12 cellular contexts compared by ENCODE assay signal in the genomic region with DNA sequence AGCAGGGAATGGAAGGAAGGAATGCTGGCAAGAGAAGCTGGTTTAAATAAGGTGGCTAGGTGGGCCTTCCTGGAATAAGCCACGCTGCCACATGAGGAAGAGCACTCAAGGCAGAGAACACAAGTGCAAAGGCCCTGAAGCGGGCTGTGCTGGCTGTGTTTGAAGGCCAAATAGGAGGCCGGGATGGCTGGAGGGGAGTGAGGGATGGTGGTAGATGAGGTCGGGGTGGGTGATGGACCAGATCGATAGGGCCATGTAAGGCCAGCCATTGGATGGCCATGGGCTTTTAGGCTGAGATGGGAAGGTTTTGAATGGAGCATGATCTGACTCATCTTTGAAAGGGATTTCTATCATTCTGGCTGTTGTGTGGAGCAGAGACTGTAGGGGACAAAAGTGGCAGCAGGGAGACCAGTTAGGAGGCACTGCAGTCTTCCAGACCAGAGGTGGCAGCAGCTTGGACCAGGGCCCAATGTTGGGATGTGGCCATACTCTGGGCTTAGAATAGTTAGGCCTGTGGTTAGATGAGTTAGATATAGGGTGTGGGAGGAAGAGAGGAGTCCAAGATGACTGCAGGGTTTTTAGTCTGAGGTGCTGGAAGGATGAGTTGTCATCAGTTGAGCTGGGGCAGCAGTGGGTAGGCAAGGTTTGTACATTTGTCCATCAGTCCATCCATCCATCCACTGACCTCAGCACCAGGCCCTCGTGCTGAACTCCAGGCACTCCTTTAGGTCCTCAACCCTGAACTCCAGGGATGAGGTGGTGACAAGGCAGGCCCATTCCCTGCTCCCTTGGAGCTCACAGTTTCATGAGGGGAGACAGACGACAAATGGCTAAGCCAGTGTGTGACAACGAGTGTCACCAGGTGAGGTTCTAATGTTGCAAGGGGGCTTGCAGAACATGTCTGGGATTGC. TPM values are rescaled to one million over a fixed set of nuclear protein-coding genes. Genes with fewer than 3 reads are reported as not detected.
DNase-seq lines count a peak whose midpoint lies in the region; ATAC-seq, FAIRE-seq and TF ChIP-seq lines count a peak whose summit lies in the region.
"Had no signal": no experiment of that assay in that cellular context is flagged by ENCODE, and none has a peak within 500 bp of the region (broad histone marks: within the 10 kb centered on the region; RNA-seq: fewer than 3 reads in every experiment).

No MANE protein-coding gene starts in this region.

- no peaks in the 10 kb centered on the region for H3K27me3 Mint-ChIP-seq in astrocyte (ENCODE audit: low read depth, unreplicated experiment)
- H3K27me3 Mint-ChIP-seq: activated CD4-positive, alpha-beta T cell treated with anti-CD3 and anti-CD28 coated beads, Interleukin-2, amount 10 ng/mL, durations not matched to agents 24 days and 14 days had no signal

- H3K4me1 ChIP-seq in astrocyte (ENCODE audit: insufficient read depth, low read length) (peaks cover 30% of the 10 kb centered on the region), thyroid gland (peaks cover 19 to 46% of the 10 kb centered on the region in 2 donors), Peyer's patch (peaks cover 0 to 23% (median 4%) of the 10 kb centered on the region in 4 donors)

- peak overlapping the region; percentile 77 for H3K27ac Mint-ChIP-seq in astrocyte (ENCODE audit: unreplicated experiment)
- H3K27ac Mint-ChIP-seq: activated CD4-positive, alpha-beta T cell treated with anti-CD3 and anti-CD28 coated beads, Interleukin-2, amount 10 ng/mL, durations not matched to agents 24 days and 14 days; activated naive CD4-positive, alpha-beta T cell treated with anti-CD3 and anti-CD28 coated beads for 36 hours; effector memory CD8-positive, alpha-beta T cell had no signal

- 80 to 86% methylated on average over 8 of the region's 8 CpGs for WGBS in thyroid gland, 2 donors

- TF ChIP-seq CTCF in astrocyte (IDR thresholded peaks at IDR 0.05; ENCODE audit: insufficient read depth, low read depth, low read length) (no peak), thyroid gland (IDR thresholded peaks at IDR 0.05) (no peak), Peyer's patch (IDR thresholded peaks at IDR 0.05) (no peak)

- no peak overlapping the region for H2AFZ ChIP-seq in astrocyte (ENCODE audit: low read depth, low read length)

- H3K4me2 ChIP-seq in astrocyte (ENCODE audit: low read length) = peak overlapping the region; percentile 3

- H4K20me1 ChIP-seq in astrocyte (ENCODE audit: insufficient read depth, low read length) = peaks cover 75% of the 10 kb centered on the region

- peaks cover 65% of the 10 kb centered on the region for H3K36me3 ChIP-seq in astrocyte (ENCODE audit: insufficient read depth, low read length)
- peaks cover 50 to 54% of the 10 kb centered on the region in 2 donors for H3K36me3 ChIP-seq in thyroid gland
- H3K36me3 ChIP-seq in Peyer's patch = peaks cover 0 to 82% (median 0%) of the 10 kb centered on the region in 3 donors

- peaks cover 37% of the 10 kb centered on the region for H3K4me1 Mint-ChIP-seq in astrocyte (ENCODE audit: low read depth, unreplicated experiment)
- H3K4me1 Mint-ChIP-seq: activated CD4-positive, alpha-beta T cell treated with anti-CD3 and anti-CD28 coated beads, Interleukin-2, amount 10 ng/mL, durations not matched to agents 24 days and 14 days had no signal

- H3K79me2 ChIP-seq in astrocyte (ENCODE audit: insufficient read depth, low read length) = peaks cover 50% of the 10 kb centered on the region

- intact Hi-C loops in left cardiac atrium (cut with DNase I) = no loop called here
- intact Hi-C loops in thyroid gland (cut with DNase I) = no loop called here

- H3K27ac ChIP-seq in astrocyte (ENCODE audit: low read depth, low read length) (no peak overlapping the region), thyroid gland (peak overlapping the region in 2 of 3 donors; percentile 20 to 93), Peyer's patch (peak overlapping the region in 1 of 4 donors; percentile 7)
- H3K27ac ChIP-seq: prostate gland had no signal

- no peaks in the 10 kb centered on the region for H3K27me3 ChIP-seq in astrocyte (ENCODE audit: insufficient read depth, low read length)
- no peaks in the 10 kb centered on the region for H3K27me3 ChIP-seq in thyroid gland
- H3K27me3 ChIP-seq in Peyer's patch = no peaks in the 10 kb centered on the region

- no peaks in the 10 kb centered on the region for H3K9me3 Mint-ChIP-seq in astrocyte (ENCODE audit: unreplicated experiment)
- H3K9me3 Mint-ChIP-seq: activated CD4-positive, alpha-beta T cell treated with anti-CD3 and anti-CD28 coated beads, Interleukin-2, amount 10 ng/mL, durations not matched to agents 24 days and 14 days; activated naive CD4-positive, alpha-beta T cell treated with anti-CD3 and anti-CD28 coated beads for 36 hours; effector memory CD8-positive, alpha-beta T cell had no signal

- DNase-seq in LHCN-M2 (ENCODE audit: low read depth) (peak; percentile 69), astrocyte (ENCODE audit: low read depth) (peak; percentile 68), left cardiac atrium (no peak), thyroid gland (no peak), Peyer's patch (no peak)
- DNase-seq: activated CD4-positive, alpha-beta T cell treated with anti-CD3 and anti-CD28 coated beads, Interleukin-2, amount 10 ng/mL, durations not matched to agents 24 days and 14 days; activated naive CD4-positive, alpha-beta T cell treated with anti-CD3 and anti-CD28 coated beads for 36 hours; effector memory CD8-positive, alpha-beta T cell; NCI-H1930 had no signal

- ATAC-seq in left cardiac atrium (peak; percentile 70 to 82), GM21786 (IDR thresholded peaks at IDR 0.05; ENCODE audit: unreplicated experiment) (no peak), HG03520 (IDR thresholded peaks at IDR 0.05; ENCODE audit: unreplicated experiment) (no peak)
- ATAC-seq: effector memory CD8-positive, alpha-beta T cell had no signal

- H3K9ac ChIP-seq in astrocyte (ENCODE audit: low read length) = no peak overlapping the region

- H3K36me3 Mint-ChIP-seq in astrocyte (ENCODE audit: low read depth, unreplicated experiment) = peaks cover 49% of the 10 kb centered on the region

- H3K9me3 ChIP-seq in astrocyte (ENCODE audit: insufficient read depth, low read depth, low read length) (no peaks in the 10 kb centered on the region), thyroid gland (no peaks in the 10 kb centered on the region), Peyer's patch (no peaks in the 10 kb centered on the region)
- H3K9me3 ChIP-seq: prostate gland had no signal

- H3K4me3 ChIP-seq in astrocyte (ENCODE audit: insufficient read depth, low read depth, low read length) = no peak overlapping the region
- H3K4me3 ChIP-seq in thyroid gland (replicated peaks in 1 of 3) = no peak overlapping the region
- no peak overlapping the region for H3K4me3 ChIP-seq in Peyer's patch
- H3K4me3 ChIP-seq: prostate gland had no signal

- TF ChIP-seq POLR2A in thyroid gland (IDR thresholded peaks at IDR 0.05) (no peak), Peyer's patch (IDR thresholded peaks at IDR 0.05) (no peak)

- no peak for FAIRE-seq in astrocyte (lab: Jason Lieb, UNC)

- no peak overlapping the region for H3K4me3 Mint-ChIP-seq in astrocyte (ENCODE audit: unreplicated experiment)
- H3K4me3 Mint-ChIP-seq: activated CD4-positive, alpha-beta T cell treated with anti-CD3 and anti-CD28 coated beads, Interleukin-2, amount 10 ng/mL, durations not matched to agents 24 days and 14 days; activated naive CD4-positive, alpha-beta T cell treated with anti-CD3 and anti-CD28 coated beads for 36 hours; effector memory CD8-positive, alpha-beta T cell had no signal

RNA-seq across cellular contexts. Expression of gene NDST1, which starts 30.3 kb away (rescaled TPM):
- total RNA-seq in LHCN-M2 (2014; rRNA removed) (78.6 and 83.6 TPM in 2 replicates), astrocyte (293 and 321 TPM in 2 replicates), left cardiac atrium (10 to 100 TPM; 59.3 to 71.2 TPM), thyroid gland (100 to 1,000 TPM in 2 of 4 donors, 10 to 100 TPM in 2; 84.9 to 171 (median 113) TPM), Peyer's patch (100 to 1,000 TPM in 2 of 4 donors, 10 to 100 TPM in 2; 80.9 to 168 (median 118) TPM)
- 139 TPM for polyA plus RNA-seq in LHCN-M2 (2012)

Comparison
In these comparisons a context has a peak if more than half of its experiments do, and no peak if none do; other contexts are left out.
1. DNase-seq: peak in LHCN-M2 (single experiment) and astrocyte (single experiment); none in left cardiac atrium (single experiment), thyroid gland (0 of 2) and Peyer's patch (0 of 3).
2. ATAC-seq: peak in left cardiac atrium (2 of 2); none in GM21786 (single experiment) and HG03520 (single experiment).